In genomic region chr3:42780892-42781700, GRCh38 we compare ENCODE assay signal across 8 cellular contexts. TPM values are rescaled to one million over a fixed set of nuclear protein-coding genes. Genes with fewer than 3 reads are reported as not detected.
DNase-seq lines count a peak whose midpoint lies in the region; ATAC-seq and TF ChIP-seq lines count a peak whose summit lies in the region.

No MANE protein-coding gene starts in this region.

- H3K36me3 ChIP-seq in ACC112 (ENCODE audit: insufficient read depth, low read length): peaks cover 2% of the 10 kb centered on the region; the same call in 1 of the 2 replicates

- no peaks in the 10 kb centered on the region for H3K79me2 ChIP-seq in ACC112 (ENCODE audit: control insufficient read depth, insufficient read depth, low read length, unreplicated experiment)

- no peaks in the 10 kb centered on the region for H3K27me3 ChIP-seq in ACC112 (ENCODE audit: insufficient read depth, low read length)

- TF ChIP-seq CTCF in astrocyte of the spinal cord (IDR thresholded peaks at IDR 0.05; ENCODE audit: low read depth, low read length): peak; percentile 67

- ATAC-seq in HG03342 (IDR thresholded peaks at IDR 0.05; ENCODE audit: unreplicated experiment) (peak; percentile 77), HG02763 (IDR thresholded peaks at IDR 0.05; ENCODE audit: unreplicated experiment) (no peak)

- DNase-seq in G401 (ENCODE audit: low spot score): peak; percentile 82
- peak; percentile 72 for DNase-seq in NCI-H748 (lab: John Stamatoyannopoulos, UW; ENCODE audit: unreplicated experiment)
- peak; percentile 83 for DNase-seq in astrocyte of the spinal cord (ENCODE audit: low read depth, low spot score)
- peak; percentile 68 for DNase-seq in iPS-NIHi11 (ENCODE audit: low spot score)
- DNase-seq in smooth muscle cell of the brain vasculature (ENCODE audit: low read depth, low spot score): peak; percentile 39

- H3K4me1 ChIP-seq in ACC112 (ENCODE audit: control insufficient read depth, insufficient read depth, low read length, unreplicated experiment): peaks cover 35% of the 10 kb centered on the region

- in situ Hi-C loops in G401 (cut with HindIII; ENCODE audit: low sequenced_read_pairs) (no loop called here), astrocyte of the spinal cord (cut with HindIII; ENCODE audit: low sequenced_read_pairs) (no loop called here)

- no peak overlapping the region for H2AFZ ChIP-seq in ACC112 (ENCODE audit: low read length, unreplicated experiment)

- H3K27ac ChIP-seq in ACC112 (ENCODE audit: low read depth, low read length): peak overlapping the region; percentile 100

- H3K4me3 ChIP-seq in ACC112 (ENCODE audit: low read depth, low read length) (no peak overlapping the region), astrocyte of the spinal cord (ENCODE audit: low read depth, low read length) (no peak overlapping the region)

RNA-seq across cellular contexts. Expression of gene CCDC13, which starts 8.0 kb away (rescaled TPM):
- total RNA-seq in G401 (2014; rRNA removed; shearing (Covaris generic)): 1.4 and 3.3 TPM in 2 replicates

RNA-seq across cellular contexts. Expression of gene HIGD1A, which starts 23.2 kb away (rescaled TPM):
- 239 and 240 TPM in 2 replicates for total RNA-seq in G401 (2014; rRNA removed; shearing (Covaris generic))

RNA-seq across cellular contexts. Expression of gene ACKR2, which starts 28.1 kb away (rescaled TPM):
- not detected in 2 replicates for total RNA-seq in G401 (2014; rRNA removed; shearing (Covaris generic))
